Comparison of ENCODE assay signal across 22 cellular contexts in the genomic region with DNA sequence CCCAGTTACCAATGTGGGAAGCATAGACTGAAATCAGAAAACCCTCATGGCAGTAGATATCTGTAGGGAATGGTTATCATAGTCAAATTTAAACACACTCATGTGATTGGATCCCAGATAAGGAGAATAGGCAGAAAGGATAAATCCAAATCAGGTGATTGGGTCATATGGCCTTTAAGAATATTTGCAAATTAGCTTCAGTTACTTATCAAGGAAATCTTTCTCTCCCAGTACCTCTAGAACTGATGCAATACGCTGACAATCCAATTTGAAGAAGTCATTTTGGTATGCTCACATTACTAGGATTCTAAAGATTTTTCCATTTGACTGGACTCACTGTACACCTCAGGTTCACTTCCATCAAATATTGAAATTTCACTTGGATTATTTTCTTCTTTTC.
"Had no signal": no experiment of that assay in that cellular context is flagged by ENCODE, and none has a peak within 500 bp of the region (broad histone marks: within the 10 kb centered on the region; RNA-seq: fewer than 3 reads in every experiment).

No MANE protein-coding gene starts in this region.

- H3K27ac Mint-ChIP-seq: IgD-negative memory B cell had no signal

- FAIRE-seq: HTR-8/SVneo had no signal

- H3K4me3 ChIP-seq: SK-N-MC had no signal

- H3K4me3 Mint-ChIP-seq: IgD-negative memory B cell had no signal

- H3K4me1 Mint-ChIP-seq: IgD-negative memory B cell had no signal

- DNase-seq: KBM-7, NCI-H1092, NCI-H1105 treated with DMSO at 0.1 percent for 48 hours, NCI-H1417 treated with DMSO at 0.1 percent for 48 hours, NCI-H187, NCI-H2029, NCI-H2081 treated with DMSO at 0.1 percent for 48 hours, NCI-H2171, NCI-H226, NCI-H446, NCI-H510A, NCI-H524 treated with DMSO at 0.1 percent for 48 hours, NCI-H69, NCI-H774, PC-3, SHP77, SW 1271 had no signal

- H3K27ac ChIP-seq: HL-60, RWPE1, SK-N-MC had no signal
